ENCODE assay signal across 21 cellular contexts in the genomic region with DNA sequence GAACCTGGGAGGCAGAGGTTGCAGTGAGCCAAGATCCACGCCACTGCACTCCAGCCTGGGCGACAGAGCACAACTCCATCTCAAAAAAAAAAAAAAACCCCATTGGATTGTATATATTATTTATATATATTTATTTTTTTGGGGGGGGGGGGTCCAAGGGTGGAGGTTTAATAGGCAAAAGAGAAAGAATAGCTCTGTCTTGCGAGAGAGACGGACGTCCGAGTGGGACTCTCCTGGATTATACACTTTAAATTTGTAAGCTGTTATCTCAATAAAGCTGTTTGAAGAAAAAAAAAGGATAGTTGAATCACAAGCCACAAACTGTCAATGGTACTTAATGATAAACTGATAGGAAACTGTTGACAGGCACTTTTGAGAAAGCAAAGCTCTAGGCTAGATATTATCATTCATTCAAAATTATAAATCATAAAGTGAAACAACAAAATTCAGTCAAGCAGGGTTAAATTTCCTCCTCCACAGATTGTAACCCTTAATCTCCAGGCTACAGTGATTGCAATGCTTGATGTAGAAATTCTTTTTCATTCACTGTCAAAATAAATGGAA. TPM values are rescaled to one million over a fixed set of nuclear protein-coding genes. Genes with fewer than 3 reads are reported as not detected.
A peak's percentile ranks its signal among the peaks of the same experiment; 100 is the strongest.
DNase-seq lines count a peak whose midpoint lies in the region; ATAC-seq and TF ChIP-seq lines count a peak whose summit lies in the region.
"Had no signal": no experiment of that assay in that cellular context is flagged by ENCODE, and none has a peak within 500 bp of the region (broad histone marks: within the 10 kb centered on the region; RNA-seq: fewer than 3 reads in every experiment).

No MANE protein-coding gene starts in this region.

- no peak overlapping the region for H3K4me3 Mint-ChIP-seq in natural killer cell
- no peak overlapping the region for H3K4me3 Mint-ChIP-seq in natural killer cell treated with Interleukin-12 subunit alpha and Interleukin-12 subunit beta and Interleukin-15 and Interleukin-18, amount 100 ng/mL, for 72 hours
- no peak overlapping the region for H3K4me3 Mint-ChIP-seq in central memory CD8-positive, alpha-beta T cell
- H3K4me3 Mint-ChIP-seq in stimulated activated naive B cell treated with anti-CD40 and anti-IgM and Interleukin-4, amounts not matched to agents 10 μg/mL and 1 μg/mL and 100 μg/mL, for 72 hours, result no peak overlapping the region
- H3K4me3 Mint-ChIP-seq: CD4-positive, alpha-beta T cell; IgD-negative memory B cell had no signal

- H3K36me3 Mint-ChIP-seq in natural killer cell, result peaks cover 17% of the 10 kb centered on the region
- peaks cover 46% of the 10 kb centered on the region for H3K36me3 Mint-ChIP-seq in natural killer cell treated with Interleukin-12 subunit alpha and Interleukin-12 subunit beta and Interleukin-15 and Interleukin-18, amount 100 ng/mL, for 72 hours
- peaks cover 80% of the 10 kb centered on the region for H3K36me3 Mint-ChIP-seq in central memory CD8-positive, alpha-beta T cell (ENCODE audit: insufficient read depth)
- peaks cover 23 to 44% of the 10 kb centered on the region in 2 donors for H3K36me3 Mint-ChIP-seq in stimulated activated naive B cell treated with anti-CD40 and anti-IgM and Interleukin-4, amounts not matched to agents 10 μg/mL and 1 μg/mL and 100 μg/mL, for 72 hours
- H3K36me3 Mint-ChIP-seq: IgD-negative memory B cell had no signal

- TF ChIP-seq CTCF in natural killer cell (IDR thresholded peaks at IDR 0.05), result no peak

- H3K27me3 Mint-ChIP-seq in natural killer cell (ENCODE audit: low read depth in 2 of 2), result no peaks in the 10 kb centered on the region
- H3K27me3 Mint-ChIP-seq in natural killer cell treated with Interleukin-12 subunit alpha and Interleukin-12 subunit beta and Interleukin-15 and Interleukin-18, amount 100 ng/mL, for 72 hours, result no peaks in the 10 kb centered on the region
- no peaks in the 10 kb centered on the region for H3K27me3 Mint-ChIP-seq in central memory CD8-positive, alpha-beta T cell
- H3K27me3 Mint-ChIP-seq in stimulated activated naive B cell treated with anti-CD40 and anti-IgM and Interleukin-4, amounts not matched to agents 10 μg/mL and 1 μg/mL and 100 μg/mL, for 72 hours, result no peaks in the 10 kb centered on the region
- H3K27me3 Mint-ChIP-seq: CD4-positive, alpha-beta T cell; IgD-negative memory B cell had no signal

- H3K27ac Mint-ChIP-seq in natural killer cell, result peak overlapping the region; percentile 21 to 70
- H3K27ac Mint-ChIP-seq in natural killer cell treated with Interleukin-12 subunit alpha and Interleukin-12 subunit beta and Interleukin-15 and Interleukin-18, amount 100 ng/mL, for 72 hours, result peak overlapping the region in 1 of 2 donors; percentile 37
- H3K27ac Mint-ChIP-seq in central memory CD8-positive, alpha-beta T cell (ENCODE audit: low read depth), result peak overlapping the region; percentile 73
- H3K27ac Mint-ChIP-seq in stimulated activated naive B cell treated with anti-CD40 and anti-IgM and Interleukin-4, amounts not matched to agents 10 μg/mL and 1 μg/mL and 100 μg/mL, for 72 hours, result peak overlapping the region; percentile 56
- H3K27ac Mint-ChIP-seq: IgD-negative memory B cell had no signal

- intact Hi-C loops in natural killer cell (cut with micrococcal nuclease), result no loop called here

- ATAC-seq in natural killer cell, result no peak
- no peak for ATAC-seq in natural killer cell treated with Interleukin-12 subunit alpha and Interleukin-12 subunit beta and Interleukin-15 and Interleukin-18, amount 100 ng/mL, for 72 hours
- ATAC-seq in central memory CD8-positive, alpha-beta T cell (replicated peaks; ENCODE audit: extremely low read depth, poor library complexity, severe bottlenecking), result no peak
- no peak for ATAC-seq in stimulated activated naive B cell treated with anti-CD40 and anti-IgM and Interleukin-4, amounts not matched to agents 10 μg/mL and 1 μg/mL and 100 μg/mL, for 72 hours (replicated peaks)
- ATAC-seq in HG03354 (IDR thresholded peaks at IDR 0.05; ENCODE audit: poor library complexity, severe bottlenecking, unreplicated experiment), result no peak

- peaks cover 9 to 21% of the 10 kb centered on the region in 2 donors for H3K4me1 Mint-ChIP-seq in natural killer cell
- H3K4me1 Mint-ChIP-seq in natural killer cell treated with Interleukin-12 subunit alpha and Interleukin-12 subunit beta and Interleukin-15 and Interleukin-18, amount 100 ng/mL, for 72 hours (ENCODE audit: low read depth in 2 of 2), result peaks cover 7 to 16% of the 10 kb centered on the region in 2 donors
- H3K4me1 Mint-ChIP-seq in central memory CD8-positive, alpha-beta T cell, result peaks cover 6% of the 10 kb centered on the region
- H3K4me1 Mint-ChIP-seq in stimulated activated naive B cell treated with anti-CD40 and anti-IgM and Interleukin-4, amounts not matched to agents 10 μg/mL and 1 μg/mL and 100 μg/mL, for 72 hours, result peaks cover 0 to 3% of the 10 kb centered on the region in 2 donors

- DNase-seq in activated CD8-positive, alpha-beta memory T cell treated with anti-CD3 and anti-CD28 coated beads, Interleukin-2, amount 50 U/mL, for 48 hours, result peak; percentile 30
- DNase-seq in activated CD8-positive, alpha-beta memory T cell treated with anti-CD3 and anti-CD28 coated beads, Interleukin-2, amount 50 U/mL, for 4 hours, result no peak
- DNase-seq in natural killer cell, result no peak
- DNase-seq in natural killer cell treated with Interleukin-12 subunit alpha and Interleukin-12 subunit beta and Interleukin-15 and Interleukin-18, amount 100 ng/mL, for 72 hours (ENCODE audit: low spot score), result no peak
- DNase-seq in central memory CD8-positive, alpha-beta T cell (ENCODE audit: low spot score in 2 of 2), result no peak
- no peak for DNase-seq in stimulated activated naive B cell treated with anti-CD40 and anti-IgM and Interleukin-4, amounts not matched to agents 10 μg/mL and 1 μg/mL and 100 μg/mL, for 72 hours
- no peak for DNase-seq in stimulated activated CD4-positive, alpha-beta T cell treated with anti-CD3 and anti-CD28 coated beads, Interleukin-15, amount 100 ng/mL, for 24 hours
- DNase-seq: CD4-positive, alpha-beta T cell; DMS 273 treated with DMSO at 0.1 percent for 48 hours; DMS79 treated with DMSO at 0.1 percent for 48 hours; HCEC 1CT; NCI-H1048; NCI-H1417; NCI-H1694; NCI-H2029 treated with DMSO at 0.1 percent for 48 hours; NCI-H2227 treated with DMSO at 0.1 percent for 48 hours; NCI-H526 treated with DMSO at 0.1 percent for 48 hours; Right ventricle myocardium superior; RPMI8226 had no signal

- no peaks in the 10 kb centered on the region for H3K9me3 Mint-ChIP-seq in natural killer cell
- no peaks in the 10 kb centered on the region for H3K9me3 Mint-ChIP-seq in natural killer cell treated with Interleukin-12 subunit alpha and Interleukin-12 subunit beta and Interleukin-15 and Interleukin-18, amount 100 ng/mL, for 72 hours
- H3K9me3 Mint-ChIP-seq in central memory CD8-positive, alpha-beta T cell, result no peaks in the 10 kb centered on the region
- H3K9me3 Mint-ChIP-seq in stimulated activated naive B cell treated with anti-CD40 and anti-IgM and Interleukin-4, amounts not matched to agents 10 μg/mL and 1 μg/mL and 100 μg/mL, for 72 hours, result no peaks in the 10 kb centered on the region
- H3K9me3 Mint-ChIP-seq: CD4-positive, alpha-beta T cell; IgD-negative memory B cell had no signal

RNA-seq across cellular contexts. Expression of a gene that starts 20.3 kb away (rescaled TPM):
- 10 to 100 TPM; 17.6 to 20.0 (median 17.6) TPM for total RNA-seq in natural killer cell
- total RNA-seq in natural killer cell treated with Interleukin-12 subunit alpha and Interleukin-12 subunit beta and Interleukin-15 and Interleukin-18, amount 100 ng/mL, for 72 hours, result 10 to 100 TPM; 97.6 to 99.8 TPM

Comparison
In these comparisons a context has a peak if more than half of its experiments do, and no peak if none do; other contexts are left out.
1. RNA of a gene that starts 20.3 kb away (total RNA-seq): 97.6 to 99.8 TPM in natural killer cell treated with Interleukin-12 subunit alpha and Interleukin-12 subunit beta and Interleukin-15 and Interleukin-18, amount 100 ng/mL, for 72 hours; 17.6 to 20.0 TPM in natural killer cell; every median in the first group is over 4 times any median in the second.